2 cellular contexts compared by ENCODE assay signal in genomic region chr10:72136218-72136617, GRCh38.
TF ChIP-seq lines count a peak whose summit lies in the region.
"Not testable (repeated sequence)": the region's sequence is repeated elsewhere in the genome, so short reads cannot be mapped to it uniquely, and the experiment has no call there.

No MANE protein-coding gene starts in this region.

TF ChIP-seq in WTC11, 78 proteins besides CTCF, POLR2A, EP300 and RAD21:
- TF ChIP-seq NFYB (CRISPR knock-in tag; conservative IDR thresholded peaks at IDR 0.05; ENCODE audit: low read depth), result peak; percentile 73

TF ChIP-seq in K562, 482 proteins besides CTCF, POLR2A, EP300 and RAD21:
- TF ChIP-seq CHAMP1 (IDR thresholded peaks at IDR 0.05) (peak; percentile 79; the same call in 1 of the 2 replicates), MBD2 (IDR thresholded peaks at IDR 0.05; ENCODE audit: borderline replicate concordance, low read depth) (peak; percentile 84; the same call in 1 of the 2 replicates), CBX3 (IDR thresholded peaks at IDR 0.05; ENCODE audit: borderline replicate concordance in 1 of 2, low read length in 2 of 2) (peak in 1 of 2 experiments; percentile 51; a peak in 1 of 3 replicates), CHD2 (IDR thresholded peaks at IDR 0.05; ENCODE audit: low read depth, low read length) (peak; percentile 34; the same call in 1 of the 2 replicates), ZNF316 (IDR thresholded peaks at IDR 0.05) (peak; percentile 71), NFYB (IDR thresholded peaks at IDR 0.05; ENCODE audit: extremely low read depth, insufficient read length) (peak; percentile 93), FOS (IDR thresholded peaks at IDR 0.05; ENCODE audit: extremely low read depth, insufficient read length) (peak; percentile 78), RBM25 (IDR thresholded peaks at IDR 0.05; ENCODE audit: low read depth, low read length, severe bottlenecking) (peak; percentile 83), ASH1L (IDR thresholded peaks at IDR 0.05; ENCODE audit: borderline replicate concordance, low read depth, partially characterized antibody) (peak; percentile 79), FOXM1 (IDR thresholded peaks at IDR 0.05; ENCODE audit: low read depth) (peak; percentile 22; the same call in 1 of the 2 replicates), C11orf30 (IDR thresholded peaks at IDR 0.05; ENCODE audit: low read depth) (peak; percentile 17; the same call in 1 of the 2 replicates), CC2D1A (IDR thresholded peaks at IDR 0.05) (peak; percentile 68)
- TF ChIP-seq FOXM1 (CRISPR knock-in tag; IDR thresholded peaks at IDR 0.05; ENCODE audit: low read depth), result not testable (repeated sequence)
